Comparison of ENCODE assay signal across 16 cellular contexts in genomic region chr18:55078289-55078916, GRCh38.
"Had no signal": no experiment of that assay in that cellular context is flagged by ENCODE, and none has a peak within 500 bp of the region (broad histone marks: within the 10 kb centered on the region; RNA-seq: fewer than 3 reads in every experiment).

No MANE protein-coding gene starts in this region.

- H3K9me3 Mint-ChIP-seq: activated CD4-positive, alpha-beta T cell treated with anti-CD3 and anti-CD28 coated beads, Interleukin-2, amount 10 ng/mL, durations not matched to agents 7 days and 5 days; activated naive CD8-positive, alpha-beta T cell treated with anti-CD3 and anti-CD28 coated beads, Interleukin-2, amount 10 ng/mL, durations not matched to agents 7 days and 5 days; activated T-helper 1 cell treated with anti-CD3 and anti-CD28 coated beads, Interleukin-12 subunit alpha, Interleukin-12 subunit beta, Interleukin-2, Interleukin-4 antibody, amounts not matched to agents 30 ng/mL and 10 ng/mL and 1 ng/mL, durations not matched to agents 14 hours and 24 hours and 36 hours; dendritic cell treated with granulocyte-macrophage colony-stimulating factor and Interleukin-4, amounts not matched to agents 40 ng/mL and 50 ng/mL, for 4 days; neural progenitor cell had no signal

- H2AFZ ChIP-seq: neural progenitor cell had no signal

- H3K4me3 Mint-ChIP-seq: activated CD4-positive, alpha-beta T cell treated with anti-CD3 and anti-CD28 coated beads, Interleukin-2, amount 10 ng/mL, durations not matched to agents 7 days and 5 days; activated naive CD8-positive, alpha-beta T cell treated with anti-CD3 and anti-CD28 coated beads, Interleukin-2, amount 10 ng/mL, durations not matched to agents 7 days and 5 days; activated T-helper 1 cell treated with anti-CD3 and anti-CD28 coated beads, Interleukin-12 subunit alpha, Interleukin-12 subunit beta, Interleukin-2, Interleukin-4 antibody, amounts not matched to agents 30 ng/mL and 10 ng/mL and 1 ng/mL, durations not matched to agents 14 hours and 24 hours and 36 hours; dendritic cell treated with granulocyte-macrophage colony-stimulating factor and Interleukin-4, amounts not matched to agents 40 ng/mL and 50 ng/mL, for 4 days; neural progenitor cell; stimulated activated naive B cell treated with anti-CD40 and anti-IgM and Interleukin-4, amounts not matched to agents 10 μg/mL and 1 μg/mL and 100 μg/mL, for 72 hours had no signal

- H3K9ac ChIP-seq: neural progenitor cell had no signal

- H3K27me3 ChIP-seq: gastroesophageal sphincter, heart right ventricle, neural progenitor cell, ovary, tibial artery, uterus had no signal

- DNase-seq: activated CD4-positive, alpha-beta T cell treated with anti-CD3 and anti-CD28 coated beads, Interleukin-2, amount 10 ng/mL, durations not matched to agents 7 days and 5 days; activated naive CD8-positive, alpha-beta T cell treated with anti-CD3 and anti-CD28 coated beads, Interleukin-2, amount 10 ng/mL, durations not matched to agents 7 days and 5 days; cerebellar nuclear complex; effector memory CD4-positive, alpha-beta T cell; heart right ventricle; islet precursor cell; midbrain; ovary; stimulated activated naive B cell treated with anti-CD40 and anti-IgM and Interleukin-4, amounts not matched to agents 10 μg/mL and 1 μg/mL and 100 μg/mL, for 72 hours; T-helper 2 cell; tibial artery; uterus had no signal

- H3K27me3 Mint-ChIP-seq: activated CD4-positive, alpha-beta T cell treated with anti-CD3 and anti-CD28 coated beads, Interleukin-2, amount 10 ng/mL, durations not matched to agents 7 days and 5 days; activated naive CD8-positive, alpha-beta T cell treated with anti-CD3 and anti-CD28 coated beads, Interleukin-2, amount 10 ng/mL, durations not matched to agents 7 days and 5 days; dendritic cell treated with granulocyte-macrophage colony-stimulating factor and Interleukin-4, amounts not matched to agents 40 ng/mL and 50 ng/mL, for 4 days; stimulated activated naive B cell treated with anti-CD40 and anti-IgM and Interleukin-4, amounts not matched to agents 10 μg/mL and 1 μg/mL and 100 μg/mL, for 72 hours had no signal

- H3K36me3 ChIP-seq: gastroesophageal sphincter, heart right ventricle, neural progenitor cell, ovary, tibial artery, uterus had no signal

- H3K36me3 Mint-ChIP-seq: activated naive CD8-positive, alpha-beta T cell treated with anti-CD3 and anti-CD28 coated beads, Interleukin-2, amount 10 ng/mL, durations not matched to agents 7 days and 5 days; neural progenitor cell had no signal

- H3K4me1 Mint-ChIP-seq: activated CD4-positive, alpha-beta T cell treated with anti-CD3 and anti-CD28 coated beads, Interleukin-2, amount 10 ng/mL, durations not matched to agents 7 days and 5 days; activated naive CD8-positive, alpha-beta T cell treated with anti-CD3 and anti-CD28 coated beads, Interleukin-2, amount 10 ng/mL, durations not matched to agents 7 days and 5 days had no signal

- H3K9me3 ChIP-seq: ovary, tibial artery, uterus had no signal

- H3K27ac ChIP-seq: gastroesophageal sphincter, neural progenitor cell, ovary, tibial artery, uterus had no signal

- H3K27ac Mint-ChIP-seq: activated CD4-positive, alpha-beta T cell treated with anti-CD3 and anti-CD28 coated beads, Interleukin-2, amount 10 ng/mL, durations not matched to agents 7 days and 5 days; activated naive CD8-positive, alpha-beta T cell treated with anti-CD3 and anti-CD28 coated beads, Interleukin-2, amount 10 ng/mL, durations not matched to agents 7 days and 5 days; activated T-helper 1 cell treated with anti-CD3 and anti-CD28 coated beads, Interleukin-12 subunit alpha, Interleukin-12 subunit beta, Interleukin-2, Interleukin-4 antibody, amounts not matched to agents 30 ng/mL and 10 ng/mL and 1 ng/mL, durations not matched to agents 14 hours and 24 hours and 36 hours; dendritic cell treated with granulocyte-macrophage colony-stimulating factor and Interleukin-4, amounts not matched to agents 40 ng/mL and 50 ng/mL, for 4 days; neural progenitor cell; stimulated activated naive B cell treated with anti-CD40 and anti-IgM and Interleukin-4, amounts not matched to agents 10 μg/mL and 1 μg/mL and 100 μg/mL, for 72 hours had no signal

- H3K4me2 ChIP-seq: neural progenitor cell had no signal

- H3K4me1 ChIP-seq: gastroesophageal sphincter, neural progenitor cell, tibial artery had no signal

- H3K4me3 ChIP-seq: gastroesophageal sphincter, heart right ventricle, neural progenitor cell, ovary, tibial artery, uterus had no signal

- ATAC-seq: gastroesophageal sphincter; stimulated activated naive B cell treated with anti-CD40 and anti-IgM and Interleukin-4, amounts not matched to agents 10 μg/mL and 1 μg/mL and 100 μg/mL, for 72 hours had no signal
